ENCODE assay signal across 8 cellular contexts in genomic region chr1:77978969-77979838, GRCh38. TPM values are rescaled to one million over a fixed set of nuclear protein-coding genes. Genes with fewer than 3 reads are reported as not detected.
DNase-seq lines count a peak whose midpoint lies in the region; ATAC-seq and TF ChIP-seq lines count a peak whose summit lies in the region.

A gene with protein sequence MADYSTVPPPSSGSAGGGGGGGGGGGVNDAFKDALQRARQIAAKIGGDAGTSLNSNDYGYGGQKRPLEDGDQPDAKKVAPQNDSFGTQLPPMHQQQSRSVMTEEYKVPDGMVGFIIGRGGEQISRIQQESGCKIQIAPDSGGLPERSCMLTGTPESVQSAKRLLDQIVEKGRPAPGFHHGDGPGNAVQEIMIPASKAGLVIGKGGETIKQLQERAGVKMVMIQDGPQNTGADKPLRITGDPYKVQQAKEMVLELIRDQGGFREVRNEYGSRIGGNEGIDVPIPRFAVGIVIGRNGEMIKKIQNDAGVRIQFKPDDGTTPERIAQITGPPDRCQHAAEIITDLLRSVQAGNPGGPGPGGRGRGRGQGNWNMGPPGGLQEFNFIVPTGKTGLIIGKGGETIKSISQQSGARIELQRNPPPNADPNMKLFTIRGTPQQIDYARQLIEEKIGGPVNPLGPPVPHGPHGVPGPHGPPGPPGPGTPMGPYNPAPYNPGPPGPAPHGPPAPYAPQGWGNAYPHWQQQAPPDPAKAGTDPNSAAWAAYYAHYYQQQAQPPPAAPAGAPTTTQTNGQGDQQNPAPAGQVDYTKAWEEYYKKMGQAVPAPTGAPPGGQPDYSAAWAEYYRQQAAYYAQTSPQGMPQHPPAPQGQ (minus strand): TSS chr1:77979072. CDS start chr1:77979004, 68 bp downstream.

- H3K4me1 Mint-ChIP-seq in Caco-2 (ENCODE audit: low read depth, unreplicated experiment) = no peaks in the 10 kb centered on the region

- H3K27me3 ChIP-seq in Caco-2 (replicated peaks; ENCODE audit: control insufficient read depth, insufficient read depth, low read length) = no peaks in the 10 kb centered on the region

- H3K9me3 Mint-ChIP-seq in Caco-2 (ENCODE audit: unreplicated experiment) = no peaks in the 10 kb centered on the region

- peak within 1 kb of the TSS; percentile 97 for H3K27ac ChIP-seq in mesodermal cell (ENCODE audit: low read depth, low read length, severe bottlenecking)

- DNase-seq in Caco-2 (peak; percentile 91 to 95), HT1080 (ENCODE audit: low read depth) (peak; percentile 97), NOMO-1 (lab: John Stamatoyannopoulos, UW; ENCODE audit: unreplicated experiment in 2 of 2) (peak; percentile 97 to 98)
- DNase-seq in activated CD8-positive, alpha-beta memory T cell treated with anti-CD3 and anti-CD28 coated beads for 4 hours (ENCODE audit: low read depth in 2 of 2) = peak; percentile 92 to 95
- DNase-seq in stimulated activated CD8-positive, alpha-beta memory T cell treated with anti-CD3 and anti-CD28 coated beads, Interleukin-15, amount 100 ng/mL, for 4 hours (ENCODE audit: low read depth in 2 of 2) = peak; percentile 84 to 95

- in situ Hi-C loops in endometrial microvascular endothelial cells (cut with HindIII; ENCODE audit: inconsistent ontology term, low pct_unique_long_range_greater_than_20kb, low sequenced_read_pairs) = no loop called here

- H3K9me3 ChIP-seq in Caco-2 = no peaks in the 10 kb centered on the region
- no peaks in the 10 kb centered on the region for H3K9me3 ChIP-seq in mesodermal cell (ENCODE audit: control insufficient read depth, low read length)

- TSS peak; percentile 81 for BruUV-seq in Caco-2 (replicated peaks; lab: Mats Ljungman, UMichigan)

- intact Hi-C loops in Caco-2 (cut with micrococcal nuclease; ENCODE audit: unreplicated experiment) = loop anchor here (1.0 to 5.0 kb wide), 4 partner anchors 19 to 135 kb away; partner anchors contain the start of genes DNAJB4 and GIPC2

- WGBS in mesodermal cell (ENCODE audit: insufficient coverage in 2 of 2), 2 experiments = 0 to 3% methylated on average over 27 to 46 of the region's 57 CpGs

- H3K4me3 Mint-ChIP-seq in Caco-2 (ENCODE audit: unreplicated experiment) = no peak within 1 kb of the TSS

- H3K4me3 ChIP-seq in Caco-2 (ENCODE audit: low read depth, low read length) (peak within 1 kb of the TSS; percentile 89), mesodermal cell (ENCODE audit: extremely low read depth, insufficient read depth, low read length, poor library complexity, severe bottlenecking) (peak within 1 kb of the TSS; percentile 81)

- ATAC-seq in GM21360 (IDR thresholded peaks at IDR 0.05; ENCODE audit: unreplicated experiment) = peak; percentile 77

- no peaks in the 10 kb centered on the region for H3K27me3 Mint-ChIP-seq in Caco-2 (ENCODE audit: insufficient read depth, unreplicated experiment)

- H3K36me3 Mint-ChIP-seq in Caco-2 (ENCODE audit: insufficient read depth, unreplicated experiment) = peaks cover 23% of the 10 kb centered on the region

- POLR2A ChIA-PET in Caco-2 (lab: Charles Lee) = interaction anchor here (0.6 to 1.9 kb wide), 4 partner anchors 11 to 340 kb away, joined by 3 to 25 read pairs (median 4); partner anchors contain the start of gene DNAJB4

- H3K27ac Mint-ChIP-seq in Caco-2 (ENCODE audit: unreplicated experiment) = no peak within 1 kb of the TSS

- CTCF ChIA-PET in Caco-2 (lab: Charles Lee) = interaction anchor here (1.4 kb wide), 1 partner anchor 135 kb away, joined by 6 read pairs; no protein-coding TSS in a partner anchor

- H3K4me1 ChIP-seq in Caco-2 (peaks cover 24% of the 10 kb centered on the region), mesodermal cell (ENCODE audit: control insufficient read depth, insufficient read depth, low read length, poor library complexity, severe bottlenecking) (no peaks in the 10 kb centered on the region)

- TF ChIP-seq CTCF in Caco-2 (IDR thresholded peaks at IDR 0.05; ENCODE audit: insufficient read depth in 1 of 2, low read depth in 1 of 2, low read length in 1 of 2, severe bottlenecking in 1 of 2, unreplicated experiment in 1 of 2) = peak; percentile 35 to 66

- H3K36me3 ChIP-seq in Caco-2 (ENCODE audit: control insufficient read depth, insufficient read depth, low read length) = no peaks in the 10 kb centered on the region
- peaks cover 36% of the 10 kb centered on the region for H3K36me3 ChIP-seq in mesodermal cell (ENCODE audit: control insufficient read depth, insufficient read depth, low read length)

RNA-seq across cellular contexts. Expression of the gene that starts here (rescaled TPM):
- 90.1 and 92.6 TPM in 2 replicates for total RNA-seq in Caco-2 (2022)
- 77.1 and 94.1 TPM in 2 replicates for total RNA-seq in HT1080 (2014; rRNA removed; shearing (Covaris generic))
- polyA plus RNA-seq in HT1080 (2015; cell fraction: cytosol; rRNA removed) = 101 and 112 TPM in 2 replicates
- 425 and 460 TPM in 2 replicates for polyA plus RNA-seq in HT1080 (2015; cell fraction: nucleus; rRNA removed)
- total RNA-seq in endometrial microvascular endothelial cells (ENCODE audit: inconsistent ontology term) = 113 TPM
- polyA plus RNA-seq in mesodermal cell (2013, experiment 1 of 2) = 149 TPM
- 144 TPM for polyA plus RNA-seq in mesodermal cell (2013, experiment 2 of 2)

Comparison
In these comparisons a context has a peak if more than half of its experiments do, and no peak if none do; other contexts are left out.
1. Peak in every context shown above with its lines: DNase-seq, ATAC-seq, H3K4me3 ChIP-seq and H3K27ac ChIP-seq.